ENCODE assay signal across 32 cellular contexts in genomic region chr10:26232174-26232573, GRCh38. TPM values are rescaled to one million over a fixed set of nuclear protein-coding genes. Genes with fewer than 3 reads are reported as not detected.
"Had no signal": no experiment of that assay in that cellular context is flagged by ENCODE, and none has a peak within 500 bp of the region (broad histone marks: within the 10 kb centered on the region; RNA-seq: fewer than 3 reads in every experiment).

No MANE protein-coding gene starts in this region.

- FAIRE-seq: islet of Langerhans, keratinocyte had no signal

- H3K4me1 ChIP-seq: esophagus squamous epithelium, gastrocnemius medialis, heart right ventricle, left lung, lower lobe of right lung had no signal

- DNase-seq: dermis blood vessel endothelial cell; dorsolateral prefrontal cortex; effector CD4-positive, alpha-beta T cell; effector memory CD4-positive, alpha-beta T cell; erythroblast; esophagus squamous epithelium; foreskin fibroblast; foreskin melanocyte; gastrocnemius medialis; glutamatergic neuron; head of caudate nucleus; heart right ventricle; hippocampal formation; left cardiac atrium; left lung; left ventricle myocardium superior; lower lobe of right lung; mesenchymal stem cell; mucosa of descending colon; naive B cell; naive thymus-derived CD8-positive, alpha-beta T cell had no signal

- H3K9me3 ChIP-seq: esophagus squamous epithelium, gastrocnemius medialis, heart right ventricle, left lung, lower lobe of right lung, mucosa of descending colon had no signal

- H3K27me3 ChIP-seq: gastrocnemius medialis had no signal

- H3K36me3 ChIP-seq: esophagus squamous epithelium, gastrocnemius medialis, heart right ventricle, left lung, lower lobe of right lung had no signal

- H3K27ac ChIP-seq: coronary artery, dorsolateral prefrontal cortex, epithelial cell of prostate, esophagus squamous epithelium, gastrocnemius medialis, heart right ventricle, left lung, lower lobe of right lung had no signal

- ATAC-seq: esophagus mucosa; gastrocnemius medialis; heart right ventricle; left cardiac atrium; left lung; left ventricle myocardium superior; lower lobe of right lung; mucosa of descending colon; naive thymus-derived CD8-positive, alpha-beta T cell had no signal

- H3K4me3 ChIP-seq: coronary artery, dorsolateral prefrontal cortex, esophagus squamous epithelium, gastrocnemius medialis, heart right ventricle, left lung, lower lobe of right lung, mucosa of descending colon had no signal

RNA-seq across cellular contexts. Expression of gene GAD2, which starts 15.6 kb away (rescaled TPM):
- total RNA-seq: dermis blood vessel endothelial cell; esophagus mucosa; esophagus squamous epithelium; gastrocnemius medialis; glomerular endothelial cell; heart right ventricle; kidney epithelial cell; left cardiac atrium; left lung; left ventricle myocardium superior; lower lobe of right lung; lung microvascular endothelial cell; mesenteric fat pad; mesothelial cell of epicardium; mucosa of descending colon; myocyte; naive thymus-derived CD8-positive, alpha-beta T cell had no signal
- polyA plus RNA-seq: heart right ventricle; keratinocyte; naive thymus-derived CD8-positive, alpha-beta T cell had no signal
